ENCODE assay signal across 12 cellular contexts in genomic region chr10:58755688-58756087, GRCh38.
DNase-seq lines count a peak whose midpoint lies in the region; ATAC-seq and TF ChIP-seq lines count a peak whose summit lies in the region.
"Had no signal": no experiment of that assay in that cellular context is flagged by ENCODE, and none has a peak within 500 bp of the region (broad histone marks: within the 10 kb centered on the region; RNA-seq: fewer than 3 reads in every experiment).

No MANE protein-coding gene starts in this region.

- H3K36me3 ChIP-seq in adrenal gland (replicated peaks in 1 of 2) (no peaks in the 10 kb centered on the region), right atrium auricular region (no peaks in the 10 kb centered on the region)
- H3K36me3 ChIP-seq: colonic mucosa had no signal

- no peaks in the 10 kb centered on the region for H3K4me1 Mint-ChIP-seq in activated T-cell treated with anti-CD3 and anti-CD28 coated beads, Interleukin-2, amount 50 U/mL, for 4 hours (ENCODE audit: low read depth)
- peaks cover 7% of the 10 kb centered on the region for H3K4me1 Mint-ChIP-seq in endothelial cell (ENCODE audit: unreplicated experiment)
- H3K4me1 Mint-ChIP-seq: naive B cell had no signal

- H3K4me3 ChIP-seq in adrenal gland (peak overlapping the region in 1 of 4 donors; percentile 37), right atrium auricular region (peak overlapping the region in 1 of 2 donors; percentile 21), skin epidermis (peak overlapping the region in 4 of 7 experiments; percentile 4 to 26 (median 14))
- H3K4me3 ChIP-seq: colonic mucosa had no signal

- no peaks in the 10 kb centered on the region for H3K36me3 Mint-ChIP-seq in activated T-cell treated with anti-CD3 and anti-CD28 coated beads, Interleukin-2, amount 50 U/mL, for 4 hours (ENCODE audit: insufficient read depth)
- H3K36me3 Mint-ChIP-seq in endothelial cell (ENCODE audit: low read depth, unreplicated experiment) = no peaks in the 10 kb centered on the region
- H3K36me3 Mint-ChIP-seq: naive B cell had no signal

- H3K27me3 ChIP-seq in adrenal gland = no peaks in the 10 kb centered on the region
- H3K27me3 ChIP-seq in right atrium auricular region = no peaks in the 10 kb centered on the region
- H3K27me3 ChIP-seq: colonic mucosa had no signal

- ATAC-seq in activated T-cell treated with anti-CD3 and anti-CD28 coated beads, Interleukin-2, amount 50 U/mL, for 4 hours = no peak

- TF ChIP-seq CTCF in GM10266 (IDR thresholded peaks at IDR 0.05; ENCODE audit: control insufficient read depth, insufficient read depth, low read depth, missing control alignments) = no peak
- TF ChIP-seq CTCF in adrenal gland (IDR thresholded peaks at IDR 0.05) = no peak
- no peak for TF ChIP-seq CTCF in right atrium auricular region (IDR thresholded peaks at IDR 0.05)
- no peak for TF ChIP-seq CTCF in endothelial cell (IDR thresholded peaks at IDR 0.05; ENCODE audit: unreplicated experiment)

- intact Hi-C loops in adrenal gland (cut with DNase I) = no loop called here

- H3K9me3 Mint-ChIP-seq in activated T-cell treated with anti-CD3 and anti-CD28 coated beads, Interleukin-2, amount 50 U/mL, for 4 hours = no peaks in the 10 kb centered on the region
- no peaks in the 10 kb centered on the region for H3K9me3 Mint-ChIP-seq in endothelial cell (ENCODE audit: unreplicated experiment)
- H3K9me3 Mint-ChIP-seq: naive B cell had no signal

- 27 to 40% (median 35%) methylated on average over 4 of the region's 4 CpGs for WGBS in adrenal gland, 4 donors

- no peak overlapping the region for H3K27ac Mint-ChIP-seq in endothelial cell (ENCODE audit: unreplicated experiment)

- no peaks in the 10 kb centered on the region for H3K9me3 ChIP-seq in adrenal gland (replicated peaks in 1 of 3)
- no peaks in the 10 kb centered on the region for H3K9me3 ChIP-seq in right atrium auricular region
- H3K9me3 ChIP-seq: colonic mucosa had no signal

- H3K4me3 Mint-ChIP-seq in activated T-cell treated with anti-CD3 and anti-CD28 coated beads, Interleukin-2, amount 50 U/mL, for 4 hours = no peak overlapping the region
- no peak overlapping the region for H3K4me3 Mint-ChIP-seq in endothelial cell (ENCODE audit: unreplicated experiment)
- H3K4me3 Mint-ChIP-seq: naive B cell had no signal

- peak; percentile 10 for DNase-seq in GM10266 (ENCODE audit: extremely low spot score)
- peak in 5 of 7 donors; percentile 9 to 62 (median 34) for DNase-seq in adrenal gland
- peak; percentile 65 for DNase-seq in right atrium auricular region (ENCODE audit: low spot score)
- no peak for DNase-seq in activated T-cell treated with anti-CD3 and anti-CD28 coated beads, Interleukin-2, amount 50 U/mL, for 4 hours
- DNase-seq in hippocampal formation (lab: John Stamatoyannopoulos, UW) = no peak
- DNase-seq in NCI-H2196 (lab: John Stamatoyannopoulos, UW; ENCODE audit: unreplicated experiment) = no peak
- DNase-seq in endothelial cell (ENCODE audit: low spot score) = no peak
- DNase-seq: activated CD4-positive, alpha-beta T cell treated with anti-CD3 and anti-CD28 coated beads, Interleukin-2, amount 50 U/mL, for 1 hour; colonic mucosa; naive B cell; NCI-H526 had no signal

- TF ChIP-seq POLR2A in adrenal gland (IDR thresholded peaks at IDR 0.05) = peak in 1 of 2 donors; percentile 8

- H3K27me3 Mint-ChIP-seq in activated T-cell treated with anti-CD3 and anti-CD28 coated beads, Interleukin-2, amount 50 U/mL, for 4 hours (ENCODE audit: low read depth) = no peaks in the 10 kb centered on the region
- H3K27me3 Mint-ChIP-seq in endothelial cell (ENCODE audit: unreplicated experiment) = peaks cover 3% of the 10 kb centered on the region
- H3K27me3 Mint-ChIP-seq: naive B cell had no signal

- peaks cover 0 to 29% of the 10 kb centered on the region in 2 donors for H3K4me1 ChIP-seq in adrenal gland (replicated peaks in 1 of 2)
- H3K4me1 ChIP-seq in right atrium auricular region = peaks cover 0 to 28% of the 10 kb centered on the region in 2 donors
- H3K4me1 ChIP-seq: colonic mucosa had no signal

- H3K27ac ChIP-seq in adrenal gland (peak overlapping the region in 4 of 5 donors; percentile 29 to 73 (median 62)), right atrium auricular region (peak overlapping the region; percentile 56 to 77), skin epidermis (peak overlapping the region in 20 of 21 experiments; percentile 38 to 87 (median 61))
- H3K27ac ChIP-seq: colonic mucosa had no signal

Comparison
In these comparisons a context has a peak if more than half of its experiments do, and no peak if none do; other contexts are left out.
1. DNase-seq: peak in GM10266 (single experiment), adrenal gland (5 of 7) and right atrium auricular region (single experiment); none in activated T-cell treated with anti-CD3 and anti-CD28 coated beads, Interleukin-2, amount 50 U/mL, for 4 hours (single experiment), hippocampal formation (0 of 2), NCI-H2196 (single experiment) and endothelial cell (single experiment).
2. Peak in every context shown above with its lines, with median percentiles within 50 percentile points of each other: H3K27ac ChIP-seq.